24 cellular contexts compared by ENCODE assay signal in the genomic region with DNA sequence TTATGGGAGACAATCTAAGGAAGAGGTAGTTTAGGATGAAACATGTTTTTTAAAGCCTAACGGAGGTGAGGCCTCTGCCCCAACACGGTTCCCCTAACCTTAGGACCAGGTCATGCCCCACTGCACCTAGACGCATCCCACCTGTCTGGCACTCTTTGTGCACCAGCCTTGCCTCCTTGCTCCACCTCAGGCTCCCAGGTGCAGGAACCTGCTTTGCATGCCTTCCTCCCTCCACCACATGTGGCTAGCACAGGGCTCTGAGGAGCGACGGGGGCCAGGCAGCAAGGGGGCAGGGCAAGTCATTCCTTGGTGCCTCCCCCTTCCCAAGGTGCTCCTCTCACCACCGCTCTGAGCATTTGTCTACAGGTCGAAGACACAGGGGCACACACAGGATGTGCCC.
DNase-seq lines count a peak whose midpoint lies in the region; ATAC-seq, FAIRE-seq and TF ChIP-seq lines count a peak whose summit lies in the region.
"Had no signal": no experiment of that assay in that cellular context is flagged by ENCODE, and none has a peak within 500 bp of the region (broad histone marks: within the 10 kb centered on the region; RNA-seq: fewer than 3 reads in every experiment).

No MANE protein-coding gene starts in this region.

- no peak overlapping the region for H3T11ph ChIP-seq in H9 (ENCODE audit: low read length)

- no peak overlapping the region for H3K18ac ChIP-seq in H9 (ENCODE audit: insufficient read length, low read depth, low read length)

- H3K27ac ChIP-seq in H9 (ENCODE audit: insufficient read length, low read depth, low read length) = no peak overlapping the region
- H3K27ac ChIP-seq in VCaP = peak overlapping the region; percentile 51; the same call in 1 of the 2 replicates
- peak overlapping the region; percentile 83 for H3K27ac ChIP-seq in parathyroid adenoma
- no peak overlapping the region for H3K27ac ChIP-seq in CD4-positive, alpha-beta T cell (ENCODE audit: low read depth, low read length)
- H3K27ac ChIP-seq: 22Rv1, BLaER1, C4-2B had no signal

- no peak for FAIRE-seq in frontal cortex (lab: Jason Lieb, UNC)
- FAIRE-seq: A204.1, D721Med, GM12891, GM18507, H54 had no signal

- no peak overlapping the region for H2BK15ac ChIP-seq in H9 (ENCODE audit: low read depth, low read length)

- H3K4me1 ChIP-seq in H9 (ENCODE audit: insufficient read depth, low read length) (no peaks in the 10 kb centered on the region), parathyroid adenoma (peaks cover 28% of the 10 kb centered on the region)

- H2BK20ac ChIP-seq in H9 (ENCODE audit: low read depth, low read length, poor library complexity, severe bottlenecking) = no peak overlapping the region

- H2BK12ac ChIP-seq in H9 (ENCODE audit: insufficient read length, low read depth, low read length) = no peak overlapping the region

- H3K79me1 ChIP-seq in H9 (ENCODE audit: insufficient read depth, low read depth, low read length, poor library complexity, severe bottlenecking) = no peaks in the 10 kb centered on the region

- H3K27me3 Mint-ChIP-seq in H9 (ENCODE audit: low read depth) = peaks cover 15% of the 10 kb centered on the region
- no peaks in the 10 kb centered on the region for H3K27me3 Mint-ChIP-seq in CD4-positive, alpha-beta T cell
- peaks cover 0 to 3% (median 1%) of the 10 kb centered on the region in 5 donors for H3K27me3 Mint-ChIP-seq in naive thymus-derived CD8-positive, alpha-beta T cell
- H3K27me3 Mint-ChIP-seq: B cell; CD4-positive, CD25-positive, alpha-beta regulatory T cell; CD8-positive, alpha-beta memory T cell had no signal

- no peaks in the 10 kb centered on the region for H4K20me1 ChIP-seq in H9 (ENCODE audit: control insufficient read depth, insufficient read depth, insufficient read length)
- H4K20me1 ChIP-seq: BLaER1 had no signal

- no peaks in the 10 kb centered on the region for H3K9me3 ChIP-seq in H9 (ENCODE audit: control insufficient read depth, low read depth, low read length)
- H3K9me3 ChIP-seq in parathyroid adenoma (ENCODE audit: control insufficient read depth, low read length) = no peaks in the 10 kb centered on the region
- H3K9me3 ChIP-seq in CD4-positive, alpha-beta T cell (ENCODE audit: control insufficient read depth, low read length) = no peaks in the 10 kb centered on the region
- H3K9me3 ChIP-seq: BLaER1 had no signal

- H3K27me3 ChIP-seq in H9 (ENCODE audit: insufficient read depth, low read length) (no peaks in the 10 kb centered on the region), parathyroid adenoma (ENCODE audit: control insufficient read depth, insufficient read depth, low read length) (no peaks in the 10 kb centered on the region)
- no peaks in the 10 kb centered on the region for H3K27me3 ChIP-seq in CD4-positive, alpha-beta T cell (ENCODE audit: control insufficient read depth, insufficient read depth, low read length)
- H3K27me3 ChIP-seq: BLaER1 had no signal

- no peaks in the 10 kb centered on the region for H3K36me3 ChIP-seq in parathyroid adenoma (ENCODE audit: control insufficient read depth, insufficient read depth, low read length)
- H3K36me3 ChIP-seq: BLaER1 had no signal

- H4K8ac ChIP-seq in H9 (replicated peaks; ENCODE audit: insufficient read length, low read depth, low read length) = no peak overlapping the region

- H3K27ac Mint-ChIP-seq in H9 = peak overlapping the region in 1 of 3 experiments; percentile 79; a peak in 1 of 7 replicates
- no peak overlapping the region for H3K27ac Mint-ChIP-seq in CD4-positive, alpha-beta T cell
- no peak overlapping the region for H3K27ac Mint-ChIP-seq in naive thymus-derived CD8-positive, alpha-beta T cell
- H3K27ac Mint-ChIP-seq: B cell; CD4-positive, CD25-positive, alpha-beta regulatory T cell; CD8-positive, alpha-beta memory T cell; GM23338 had no signal

- no peak overlapping the region for H2BK120ac ChIP-seq in H9 (ENCODE audit: low read depth, low read length, poor library complexity, severe bottlenecking)

- CTCF ChIA-PET in CD4-positive, alpha-beta T cell (lab: Charles Lee) = no interaction called here

- H3K4me3 Mint-ChIP-seq in H9 = no peak overlapping the region
- H3K4me3 Mint-ChIP-seq in CD4-positive, alpha-beta T cell = no peak overlapping the region
- no peak overlapping the region for H3K4me3 Mint-ChIP-seq in naive thymus-derived CD8-positive, alpha-beta T cell
- H3K4me3 Mint-ChIP-seq: B cell; CD4-positive, CD25-positive, alpha-beta regulatory T cell; CD8-positive, alpha-beta memory T cell; GM23338 had no signal

- no peak overlapping the region for H3K9ac ChIP-seq in H9 (ENCODE audit: extremely low read depth, insufficient read length, low read length)
- no peak overlapping the region for H3K9ac ChIP-seq in parathyroid adenoma
- H3K9ac ChIP-seq: BLaER1 had no signal

- no CpG with 5 or more reads among the region's 7 CpGs for WGBS in H9 (ENCODE audit: extremely low coverage, insufficient read length, low lambda C conversion rate)

- intact Hi-C loops in CD4-positive, alpha-beta T cell (cut with DNase I, micrococcal nuclease) = no loop called here

- ATAC-seq in CD4-positive, alpha-beta T cell (ENCODE audit: poor library complexity) = no peak
- no peak for ATAC-seq in naive thymus-derived CD8-positive, alpha-beta T cell
- ATAC-seq: GM23338 had no signal

- H3K4me3 ChIP-seq in parathyroid adenoma (ENCODE audit: low read depth, low read length) = no peak overlapping the region
- H3K4me3 ChIP-seq: BLaER1, GM23338 had no signal

- H3K9me3 Mint-ChIP-seq in H9 = no peaks in the 10 kb centered on the region; a peak in 1 of 5 replicates
- peaks cover 3% of the 10 kb centered on the region for H3K9me3 Mint-ChIP-seq in CD4-positive, alpha-beta T cell
- H3K9me3 Mint-ChIP-seq in naive thymus-derived CD8-positive, alpha-beta T cell = peaks cover 0 to 4% (median 0%) of the 10 kb centered on the region in 9 donors
- H3K9me3 Mint-ChIP-seq: GM23338 had no signal

- no peak overlapping the region for H3K56ac ChIP-seq in H9 (ENCODE audit: insufficient read length, low read depth, low read length)

- H2AFZ ChIP-seq in H9 (ENCODE audit: low read length) = no peak overlapping the region
- H2AFZ ChIP-seq in parathyroid adenoma = peak overlapping the region; percentile 80
- H2AFZ ChIP-seq: GM23338 had no signal

- no peaks in the 10 kb centered on the region for H3K23me2 ChIP-seq in H9 (ENCODE audit: insufficient read length, low read depth, low read length, poor library complexity, severe bottlenecking)

- H4K91ac ChIP-seq in H9 (ENCODE audit: insufficient read length, low read depth, low read length) = no peak overlapping the region

- peaks cover 16 to 19% of the 10 kb centered on the region in 2 experiments for H3K4me1 Mint-ChIP-seq in H9
- no peaks in the 10 kb centered on the region for H3K4me1 Mint-ChIP-seq in CD4-positive, alpha-beta T cell (ENCODE audit: low read depth)
- no peaks in the 10 kb centered on the region for H3K4me1 Mint-ChIP-seq in naive thymus-derived CD8-positive, alpha-beta T cell
- H3K4me1 Mint-ChIP-seq: B cell; CD4-positive, CD25-positive, alpha-beta regulatory T cell; CD8-positive, alpha-beta memory T cell had no signal

- 0 out of 2 replicates have a peak overlapping the region, but pooled peaks have one; percentile 13 for H3K14ac ChIP-seq in H9 (ENCODE audit: insufficient read depth, low read length)

- no peaks in the 10 kb centered on the region; a peak in 1 of 7 replicates for H3K36me3 Mint-ChIP-seq in H9 (ENCODE audit: insufficient read depth in 1 of 3, low read depth in 3 of 3)
- no peaks in the 10 kb centered on the region for H3K36me3 Mint-ChIP-seq in CD4-positive, alpha-beta T cell (ENCODE audit: low read depth)
- no peaks in the 10 kb centered on the region for H3K36me3 Mint-ChIP-seq in naive thymus-derived CD8-positive, alpha-beta T cell
- H3K36me3 Mint-ChIP-seq: CD4-positive, CD25-positive, alpha-beta regulatory T cell; CD8-positive, alpha-beta memory T cell had no signal

- H2BK5ac ChIP-seq in H9 (ENCODE audit: insufficient read length, low read length) = no peak overlapping the region

- no peak for TF ChIP-seq CTCF in H9 (conservative IDR thresholded peaks at IDR 0.05)
- TF ChIP-seq CTCF in VCaP (conservative IDR thresholded peaks at IDR 0.05) = no peak
- TF ChIP-seq CTCF in parathyroid adenoma (IDR thresholded peaks at IDR 0.05) = no peak
- no peak for TF ChIP-seq CTCF in CD4-positive, alpha-beta T cell (IDR thresholded peaks at IDR 0.05)

- no peak overlapping the region for H2AK5ac ChIP-seq in H9 (ENCODE audit: insufficient read length, low read length)

- no peak overlapping the region for H3K4me2 ChIP-seq in H9 (ENCODE audit: insufficient read depth, insufficient read length, low read length)
- H3K4me2 ChIP-seq in parathyroid adenoma (ENCODE audit: low read length) = no peak overlapping the region
- H3K4me2 ChIP-seq: BLaER1, GM23338 had no signal

- H3K4ac ChIP-seq in H9 (ENCODE audit: low read depth, low read length) = no peak overlapping the region

- no peak for DNase-seq in H9
- peak; percentile 20 to 70 for DNase-seq in NCI-H526 (lab: John Stamatoyannopoulos, UW)
- DNase-seq in frontal cortex (ENCODE audit: low spot score in 2 of 2) = no peak
- no peak for DNase-seq in CD4-positive, alpha-beta T cell
- DNase-seq in DMS79 (lab: John Stamatoyannopoulos, UW) = no peak
- no peak for DNase-seq in naive thymus-derived CD8-positive, alpha-beta T cell
- DNase-seq: CD4-positive, CD25-positive, alpha-beta regulatory T cell; CD8-positive, alpha-beta memory T cell; DMS 273 treated with DMSO at 0.1 percent for 48 hours; DMS79 treated with DMSO at 0.1 percent for 48 hours; GF-D8; HCEC 1CT had no signal

- no peak overlapping the region for H3K23ac ChIP-seq in H9 (ENCODE audit: insufficient read length, low read depth, low read length)

- H3K79me2 ChIP-seq in H9 (ENCODE audit: insufficient read depth, low read length) (no peaks in the 10 kb centered on the region), parathyroid adenoma (no peaks in the 10 kb centered on the region)

- POLR2A ChIA-PET in CD4-positive, alpha-beta T cell (lab: Charles Lee) = no interaction called here
- POLR2A ChIA-PET in naive thymus-derived CD8-positive, alpha-beta T cell (lab: Charles Lee) = no interaction called here

- H4K5ac ChIP-seq in H9 (ENCODE audit: insufficient read length, low read depth, low read length) = no peak overlapping the region

Comparison
In these comparisons a context has a peak if more than half of its experiments do, and no peak if none do; other contexts are left out.
1. DNase-seq: peak in NCI-H526 (2 of 2); none in H9 (single experiment), frontal cortex (0 of 2), CD4-positive, alpha-beta T cell (0 of 10), DMS79 (single experiment) and naive thymus-derived CD8-positive, alpha-beta T cell (0 of 10).
2. H3K27ac ChIP-seq: peak in VCaP (single experiment) and parathyroid adenoma (single experiment); none in H9 (single experiment) and CD4-positive, alpha-beta T cell (single experiment).